ENCODE assay signal across 8 cellular contexts in genomic region chr13:42970824-42971669, GRCh38. TPM values are rescaled to one million over a fixed set of nuclear protein-coding genes. Genes with fewer than 3 reads are reported as not detected.
DNase-seq lines count a peak whose midpoint lies in the region; ATAC-seq and TF ChIP-seq lines count a peak whose summit lies in the region.

No MANE protein-coding gene starts in this region.

- H3F3A ChIP-seq in SU-DHL-6 (ENCODE audit: insufficient read depth), result no peaks in the 10 kb centered on the region

- H2AFZ ChIP-seq in SU-DHL-6 (ENCODE audit: low read depth, low read length, severe bottlenecking), result no peak overlapping the region

- H3K4me2 ChIP-seq in SU-DHL-6 (ENCODE audit: low read depth, low read length, poor library complexity, severe bottlenecking), result no peak overlapping the region

- no peaks in the 10 kb centered on the region for H3K79me2 ChIP-seq in SU-DHL-6 (ENCODE audit: insufficient read depth, low read length)

- no peak overlapping the region for H3K4me3 Mint-ChIP-seq in CD4-positive, alpha-beta T cell
- H3K4me3 Mint-ChIP-seq in MCF 10A (ENCODE audit: unreplicated experiment), result no peak overlapping the region
- no peak overlapping the region for H3K4me3 Mint-ChIP-seq in stimulated activated effector memory CD8-positive, alpha-beta T cell treated with anti-CD3 and anti-CD28 coated beads, Interleukin-12 subunit alpha, Interleukin-12 subunit beta, amount 100 ng/mL, for 72 hours

- POLR2A ChIA-PET in CD4-positive, alpha-beta T cell (lab: Charles Lee), result interaction anchor here (1.8 kb wide), 1 partner anchor 20 kb away, joined by 9 read pairs; the partner anchor contains the start of gene EPSTI1
- POLR2A ChIA-PET in MCF 10A (lab: Yijun Ruan, JAX), result interaction anchor here (0.6 to 1.4 kb wide), 6 partner anchors 10 to 105 kb away, joined by 3 to 6 read pairs (median 3); no protein-coding TSS in a partner anchor

- H3K36me3 Mint-ChIP-seq in CD4-positive, alpha-beta T cell (ENCODE audit: low read depth), result peaks cover 50% of the 10 kb centered on the region
- H3K36me3 Mint-ChIP-seq in MCF 10A (ENCODE audit: insufficient read depth, unreplicated experiment), result no peaks in the 10 kb centered on the region
- H3K36me3 Mint-ChIP-seq in stimulated activated effector memory CD8-positive, alpha-beta T cell treated with anti-CD3 and anti-CD28 coated beads, Interleukin-12 subunit alpha, Interleukin-12 subunit beta, amount 100 ng/mL, for 72 hours, result peaks cover 9% of the 10 kb centered on the region

- H3K4me3 ChIP-seq in SU-DHL-6 (ENCODE audit: insufficient read depth, low read length, poor library complexity, severe bottlenecking), result no peak overlapping the region
- H3K4me3 ChIP-seq in kidney epithelial cell (ENCODE audit: low read depth, low read length), result no peak overlapping the region

- H3K9me2 ChIP-seq in SU-DHL-6 (replicated peaks; ENCODE audit: insufficient read depth, low read length), result no peaks in the 10 kb centered on the region

- H3K9ac ChIP-seq in SU-DHL-6 (ENCODE audit: low read length), result no peak overlapping the region

- no TSS peak for BruUV-seq in MCF 10A (replicated peaks; lab: Mats Ljungman, UMichigan)

- H3K9me3 ChIP-seq in CD4-positive, alpha-beta T cell (ENCODE audit: control insufficient read depth, low read length), result no peaks in the 10 kb centered on the region
- H3K9me3 ChIP-seq in SU-DHL-6 (ENCODE audit: insufficient read depth, low read length), result no peaks in the 10 kb centered on the region

- CTCF ChIA-PET in CD4-positive, alpha-beta T cell (lab: Charles Lee), result interaction anchor here (1.1 kb wide), 1 partner anchor 20 kb away, joined by 3 read pairs; no protein-coding TSS in a partner anchor
- CTCF ChIA-PET in MCF 10A (lab: Yijun Ruan, JAX), result interaction anchor here (0.6 to 2.0 kb wide), 9 partner anchors 10 to 818 kb away, joined by 3 to 9 read pairs (median 4); no protein-coding TSS in a partner anchor

- peaks cover 3% of the 10 kb centered on the region for H3K9me3 Mint-ChIP-seq in CD4-positive, alpha-beta T cell
- H3K9me3 Mint-ChIP-seq in MCF 10A (ENCODE audit: unreplicated experiment), result no peaks in the 10 kb centered on the region
- H3K9me3 Mint-ChIP-seq in stimulated activated effector memory CD8-positive, alpha-beta T cell treated with anti-CD3 and anti-CD28 coated beads, Interleukin-12 subunit alpha, Interleukin-12 subunit beta, amount 100 ng/mL, for 72 hours, result no peaks in the 10 kb centered on the region

- H3K27ac Mint-ChIP-seq in CD4-positive, alpha-beta T cell, result peak overlapping the region; percentile 41
- peak overlapping the region; percentile 49 for H3K27ac Mint-ChIP-seq in MCF 10A (ENCODE audit: low read depth, unreplicated experiment)
- no peak overlapping the region for H3K27ac Mint-ChIP-seq in stimulated activated effector memory CD8-positive, alpha-beta T cell treated with anti-CD3 and anti-CD28 coated beads, Interleukin-12 subunit alpha, Interleukin-12 subunit beta, amount 100 ng/mL, for 72 hours

- peak; percentile 88 for TF ChIP-seq CTCF in CD4-positive, alpha-beta T cell (IDR thresholded peaks at IDR 0.05)
- TF ChIP-seq CTCF in SU-DHL-6 (IDR thresholded peaks at IDR 0.05; ENCODE audit: insufficient read depth, low read length, poor library complexity, severe bottlenecking), result peak; percentile 44
- peak; percentile 42 for TF ChIP-seq CTCF in MCF 10A (IDR thresholded peaks at IDR 0.05; ENCODE audit: unreplicated experiment)
- peak; percentile 76 for TF ChIP-seq CTCF in kidney epithelial cell (IDR thresholded peaks at IDR 0.05; ENCODE audit: insufficient read depth, low read length, poor library complexity, severe bottlenecking)

- H3K27ac ChIP-seq in CD4-positive, alpha-beta T cell (ENCODE audit: low read depth, low read length), result no peak overlapping the region
- H3K27ac ChIP-seq in SU-DHL-6 (ENCODE audit: low read depth, low read length), result no peak overlapping the region

- no peaks in the 10 kb centered on the region for H3K27me3 Mint-ChIP-seq in CD4-positive, alpha-beta T cell
- no peaks in the 10 kb centered on the region for H3K27me3 Mint-ChIP-seq in MCF 10A (ENCODE audit: insufficient read depth, unreplicated experiment)

- H3K27me3 ChIP-seq in CD4-positive, alpha-beta T cell (ENCODE audit: control insufficient read depth, insufficient read depth, low read length), result no peaks in the 10 kb centered on the region
- H3K27me3 ChIP-seq in SU-DHL-6 (ENCODE audit: low read length) (no peaks in the 10 kb centered on the region), kidney epithelial cell (ENCODE audit: control insufficient read depth, insufficient read depth, low read length) (no peaks in the 10 kb centered on the region)

- no peaks in the 10 kb centered on the region for H4K20me1 ChIP-seq in SU-DHL-6 (ENCODE audit: low read depth, low read length)

- peak in 8 of 10 experiments; percentile 13 to 33 (median 19) for DNase-seq in CD4-positive, alpha-beta T cell
- DNase-seq in HT-29 (ENCODE audit: low spot score) (peak; percentile 82), MCF 10A (ENCODE audit: unreplicated experiment) (peak; percentile 80), kidney epithelial cell (ENCODE audit: low read depth) (no peak), NCI-H774 (lab: John Stamatoyannopoulos, UW) (no peak)
- DNase-seq in stimulated activated effector memory CD8-positive, alpha-beta T cell treated with anti-CD3 and anti-CD28 coated beads, Interleukin-12 subunit alpha, Interleukin-12 subunit beta, amount 100 ng/mL, for 72 hours (ENCODE audit: low spot score in 2 of 2), result peak in 1 of 2 donors; percentile 58

- peak; percentile 78 for ATAC-seq in CD4-positive, alpha-beta T cell (ENCODE audit: poor library complexity)
- ATAC-seq in GM18873 (IDR thresholded peaks at IDR 0.05; ENCODE audit: low FRiP score, unreplicated experiment), result peak; percentile 64
- peak; percentile 81 for ATAC-seq in stimulated activated effector memory CD8-positive, alpha-beta T cell treated with anti-CD3 and anti-CD28 coated beads, Interleukin-12 subunit alpha, Interleukin-12 subunit beta, amount 100 ng/mL, for 72 hours

- H3K4me1 Mint-ChIP-seq in CD4-positive, alpha-beta T cell (ENCODE audit: low read depth), result peaks cover 41% of the 10 kb centered on the region
- peaks cover 48% of the 10 kb centered on the region for H3K4me1 Mint-ChIP-seq in MCF 10A (ENCODE audit: insufficient read depth, unreplicated experiment)
- H3K4me1 Mint-ChIP-seq in stimulated activated effector memory CD8-positive, alpha-beta T cell treated with anti-CD3 and anti-CD28 coated beads, Interleukin-12 subunit alpha, Interleukin-12 subunit beta, amount 100 ng/mL, for 72 hours, result peaks cover 17% of the 10 kb centered on the region

- no peaks in the 10 kb centered on the region for H3K36me3 ChIP-seq in SU-DHL-6 (ENCODE audit: low read length)
- H3K36me3 ChIP-seq in kidney epithelial cell (ENCODE audit: control insufficient read depth, insufficient read depth, low read length), result no peaks in the 10 kb centered on the region

- intact Hi-C loops in CD4-positive, alpha-beta T cell (cut with DNase I, micrococcal nuclease), result loop anchor here (1.0 to 2.0 kb wide), 3 partner anchors 52 to 836 kb away; partner anchors contain the start of gene DNAJC15 (in 1 of the 2)
- intact Hi-C loops in MCF 10A (cut with micrococcal nuclease), result loop anchor here (10.0 kb wide), 1 partner anchor 114 kb away; no protein-coding TSS in a partner anchor

RNA-seq across cellular contexts. Expression of gene EPSTI1, which starts 21.0 kb away (rescaled TPM):
- total RNA-seq in CD4-positive, alpha-beta T cell, result 10 to 100 TPM; 23.5 to 24.5 TPM
- 3.5 and 5.1 TPM in 2 replicates for total RNA-seq in HT-29 (2014; rRNA removed; shearing (Covaris generic))
- total RNA-seq in MCF 10A (2022), result not detected in 2 replicates
- total RNA-seq in kidney epithelial cell, result 2.5 and 5.6 TPM in 2 replicates

RNA-seq across cellular contexts. Expression of gene DNAJC15, which starts 52.3 kb away (rescaled TPM):
- 1 to 10 TPM; 6.8 to 7.6 TPM for total RNA-seq in CD4-positive, alpha-beta T cell
- total RNA-seq in HT-29 (2014; rRNA removed; shearing (Covaris generic)), result 4.7 and 7.2 TPM in 2 replicates
- total RNA-seq in MCF 10A (2022) (32.4 and 34.0 TPM in 2 replicates), kidney epithelial cell (16.0 and 23.8 TPM in 2 replicates)

Comparison
In these comparisons a context has a peak if more than half of its experiments do, and no peak if none do; other contexts are left out.
1. DNase-seq: peak in CD4-positive, alpha-beta T cell (8 of 10), HT-29 (single experiment) and MCF 10A (single experiment); none in kidney epithelial cell (single experiment) and NCI-H774 (single experiment).
2. Peak in every context shown above with its lines, with median percentiles within 50 percentile points of each other: ATAC-seq and CTCF ChIP-seq.